8 cellular contexts compared by ENCODE assay signal in the genomic region with DNA sequence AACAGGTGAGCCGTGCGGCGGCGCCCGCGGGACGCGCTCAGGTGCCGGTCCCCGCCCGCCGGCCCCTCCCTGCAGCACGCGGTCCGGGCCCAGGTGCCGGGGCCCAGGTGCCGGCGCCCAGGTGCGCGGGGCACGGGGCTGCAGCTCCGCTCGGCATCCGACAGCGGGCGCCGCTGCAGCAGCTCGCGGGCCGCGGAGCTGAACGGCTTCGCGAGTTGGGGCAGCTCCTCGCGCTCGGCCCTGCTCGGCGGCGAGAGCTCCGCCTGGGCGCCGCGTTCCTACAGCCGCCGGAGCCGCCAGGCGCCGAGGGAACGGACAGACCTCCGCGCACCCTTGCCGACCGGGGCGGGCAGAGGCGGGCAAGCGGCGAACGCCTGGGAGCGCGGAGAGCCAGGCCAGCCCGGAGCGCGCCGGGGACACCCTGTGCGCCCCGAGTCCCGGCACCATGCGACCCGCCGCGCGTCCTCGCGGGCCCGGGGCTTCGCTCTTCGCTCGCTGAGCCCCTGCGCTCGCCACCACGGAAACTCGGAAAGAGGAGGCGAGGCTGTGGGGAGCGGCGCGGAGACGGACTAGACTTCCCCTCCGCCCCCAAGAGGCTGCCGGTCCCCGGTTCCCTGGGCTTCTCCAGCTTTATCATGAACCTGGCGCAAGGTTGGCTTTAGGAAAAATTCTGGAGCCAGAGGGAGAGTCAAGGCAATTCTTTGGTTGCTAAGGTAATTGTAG. TPM values are rescaled to one million over a fixed set of nuclear protein-coding genes. Genes with fewer than 3 reads are reported as not detected.
DNase-seq lines count a peak whose midpoint lies in the region; ATAC-seq, FAIRE-seq and TF ChIP-seq lines count a peak whose summit lies in the region.

A gene (plus strand): TSS at position 201 of the 723 bp plus-strand sequence.

- H4K20me1 ChIP-seq in GM12878 (ENCODE audit: control insufficient read depth, insufficient read depth) (no peaks in the 10 kb centered on the region), keratinocyte (ENCODE audit: control insufficient read depth, extremely low read depth, insufficient read depth, low read length) (no peaks in the 10 kb centered on the region)

- intact Hi-C loops in GM12878 (cut with micrococcal nuclease; ENCODE audit: unreplicated experiment) = loop anchor here (2.0 to 10.0 kb wide), 7 partner anchors 34 to 488 kb away; no protein-coding TSS in a partner anchor

- H2AFZ ChIP-seq in GM12878 (ENCODE audit: control insufficient read depth, low read depth, low read length) (peak within 1 kb of the TSS; percentile 47), keratinocyte (ENCODE audit: control insufficient read depth, low read length) (no peak within 1 kb of the TSS)

- H3K36me3 ChIP-seq in GM12878 (ENCODE audit: control insufficient read depth in 2 of 2, insufficient read depth in 2 of 2, low read length in 1 of 2) (no peaks in the 10 kb centered on the region), keratinocyte (ENCODE audit: control insufficient read depth in 2 of 2, extremely low read depth in 1 of 2, insufficient read depth in 2 of 2, low read length in 2 of 2) (no peaks in the 10 kb centered on the region)

- H3K9ac ChIP-seq in GM12878 (ENCODE audit: control insufficient read depth, insufficient read depth, low read length) (peak within 1 kb of the TSS; percentile 39), keratinocyte (ENCODE audit: control insufficient read depth, extremely low read depth, insufficient read depth, low read length) (no peak within 1 kb of the TSS)

- TF ChIP-seq EP300 in GM12878 (IDR thresholded peaks at IDR 0.05; ENCODE audit: borderline replicate concordance in 1 of 2, control insufficient read depth in 1 of 2, low read depth in 2 of 2, low read length in 2 of 2) = no peak

- H3K9me3 ChIP-seq in GM12878 (replicated peaks; ENCODE audit: control insufficient read depth, insufficient read depth, low read length) (no peaks in the 10 kb centered on the region; the same call in 1 of the 3 replicates), keratinocyte (ENCODE audit: control insufficient read depth, low read depth, low read length) (no peaks in the 10 kb centered on the region)

- RAD21 ChIA-PET in GM12878 (lab: Charles Lee; ENCODE audit: unreplicated experiment) = interaction anchor here (0.6 to 5.4 kb wide), 32 partner anchors 10 to 828 kb away, joined by 3 to 38 read pairs (median 6); no protein-coding TSS in a partner anchor

- POLR2A ChIA-PET in GM12878 (lab: Charles Lee) = interaction anchor here (0.6 to 1.6 kb wide), 10 partner anchors 20 to 186 kb away, joined by 3 to 4 read pairs (median 3); no protein-coding TSS in a partner anchor

- H3K27me3 ChIP-seq in GM12878 (replicated peaks in 1 of 2; ENCODE audit: control insufficient read depth in 2 of 2, insufficient read depth in 2 of 2, low read length in 1 of 2) = peaks cover 0 to 6% of the 10 kb centered on the region in 2 experiments; a peak in 1 of 4 replicates
- H3K27me3 ChIP-seq in keratinocyte (ENCODE audit: control insufficient read depth, extremely low read depth, insufficient read depth, low read length) = peaks cover 29% of the 10 kb centered on the region

- H3K27ac ChIP-seq in GM12878 (ENCODE audit: control insufficient read depth, insufficient read depth) (peak within 1 kb of the TSS; percentile 48), keratinocyte (ENCODE audit: control insufficient read depth, insufficient read depth, low read length) (no peak within 1 kb of the TSS)

- peak; percentile 61 for DNase-seq in activated CD8-positive, alpha-beta memory T cell treated with anti-CD3 and anti-CD28 coated beads for 24 hours
- DNase-seq in activated CD8-positive, alpha-beta memory T cell treated with anti-CD3 and anti-CD28 coated beads, Interleukin-2, amount 50 U/mL, for 4 hours = no peak
- DNase-seq in NCI-H345 (lab: John Stamatoyannopoulos, UW) = peak; percentile 75
- DNase-seq in GM12878 (ENCODE audit: low read depth, low spot score) = no peak
- DNase-seq in keratinocyte (ENCODE audit: low read depth, low spot score) = no peak
- DNase-seq in stimulated activated CD8-positive, alpha-beta memory T cell treated with anti-CD3 and anti-CD28 coated beads, Interleukin-4, amount 100 ng/mL, for 24 hours (ENCODE audit: low read depth) = peak; percentile 11
- DNase-seq in cerebellar nuclear complex (lab: John Stamatoyannopoulos, UW) = no peak
- no peak for DNase-seq in GOT3 (lab: John Stamatoyannopoulos, UW)

- TF ChIP-seq POLR2A in GM12878 (IDR thresholded peaks at IDR 0.05; ENCODE audit: low read depth, low read length) = peak; percentile 45; the same call in 1 of the 2 replicates

- SMC1A ChIA-PET in GM12878 (lab: Charles Lee; ENCODE audit: uncharacterized antibody, unreplicated experiment) = interaction anchor here (0.6 to 4.8 kb wide), 21 partner anchors 10 to 488 kb away, joined by 3 to 74 read pairs (median 4); no protein-coding TSS in a partner anchor

- 2% methylated on average over 62 of the region's 92 CpGs for WGBS in GM12878 (ENCODE audit: insufficient coverage, insufficient replicate concordance, low lambda C conversion rate, missing lambda C conversion rate)

- dilution Hi-C loops in keratinocyte (cut with MboI; ENCODE audit: extremely low pct_ligation_motif_present, low sequenced_read_pairs) = no loop called here

- peak; percentile 85 for ATAC-seq in GM12878

- TF ChIP-seq CTCF in GM12878 (IDR thresholded peaks at IDR 0.05 in 2 of 3, conservative IDR thresholded peaks at IDR 0.05 in 1 of 3; ENCODE audit: control insufficient read depth in 2 of 3, extremely low read depth in 1 of 3, insufficient read depth in 1 of 3, low read depth in 3 of 3, low read length in 3 of 3) = peak; percentile 40 to 60 (median 47); a peak in 5 of 6 replicates
- TF ChIP-seq CTCF in keratinocyte (optimal IDR thresholded peaks at IDR 0.05 in 1 of 3, IDR thresholded peaks at IDR 0.05 in 1 of 3, conservative IDR thresholded peaks at IDR 0.05 in 1 of 3; ENCODE audit: extremely low read depth in 1 of 3, insufficient read depth in 2 of 3, low read length in 3 of 3) = peak in 2 of 3 experiments; percentile 47 to 62

- no peaks in the 10 kb centered on the region for H3K9me1 ChIP-seq in keratinocyte (ENCODE audit: control insufficient read depth, extremely low read depth, insufficient read depth, low read length)

- H3K4me1 ChIP-seq in GM12878 (ENCODE audit: control insufficient read depth, insufficient read depth, low read length) (no peaks in the 10 kb centered on the region), keratinocyte (ENCODE audit: control insufficient read depth, extremely low read depth, insufficient read depth, low read length) (no peaks in the 10 kb centered on the region)

- H3K79me2 ChIP-seq in GM12878 (ENCODE audit: control insufficient read depth, insufficient read depth, low read length) (peaks cover 5% of the 10 kb centered on the region), keratinocyte (ENCODE audit: control insufficient read depth, insufficient read depth, low read length) (no peaks in the 10 kb centered on the region)

- CTCF ChIA-PET in GM12878 (lab: Yijun Ruan, JAX) = interaction anchor here (0.7 to 4.3 kb wide), 35 partner anchors 10 to 792 kb away, joined by 3 to 56 read pairs (median 5); no protein-coding TSS in a partner anchor

- FAIRE-seq in GM12878 (lab: Jason Lieb, UNC) (no peak), keratinocyte (lab: Jason Lieb, UNC) (no peak)

- H3K4me2 ChIP-seq in GM12878 (ENCODE audit: control insufficient read depth, insufficient read depth) = peak within 1 kb of the TSS; percentile 90
- H3K4me2 ChIP-seq in keratinocyte (ENCODE audit: control insufficient read depth, extremely low read depth, insufficient read depth, low read depth, low read length) = peak within 1 kb of the TSS; percentile 51

- in situ Hi-C loops in GM12878 (cut with MboI) = no loop called here

- peak; percentile 76 for TF ChIP-seq RAD21 in GM12878 (IDR thresholded peaks at IDR 0.05; ENCODE audit: insufficient read depth, low read depth, low read length)

- no TSS peak for BruUV-seq in GM12878 (replicated peaks; lab: Mats Ljungman, UMichigan)

- H3K4me3 ChIP-seq in GM12878 = peak within 1 kb of the TSS; percentile 58
- peak within 1 kb of the TSS; percentile 10 to 29 (median 20) for H3K4me3 ChIP-seq in keratinocyte (ENCODE audit: control insufficient read depth in 2 of 3, extremely low read depth in 1 of 3, insufficient read depth in 2 of 3, low read depth in 1 of 3, low read length in 3 of 3)

TF ChIP-seq in GM12878, 131 proteins besides CTCF, POLR2A, EP300 and RAD21 (continues in another document):
- TF ChIP-seq SP1 (IDR thresholded peaks at IDR 0.05; ENCODE audit: low read depth, low read length) = no peak
- TF ChIP-seq TBL1XR1 (IDR thresholded peaks at IDR 0.05; ENCODE audit: low read depth, low read length) = no peak
- TF ChIP-seq GATAD2B (conservative IDR thresholded peaks at IDR 0.05; ENCODE audit: low read depth) = peak; percentile 82
- no peak for TF ChIP-seq SREBF2 (IDR thresholded peaks at IDR 0.05; ENCODE audit: low read length)
- TF ChIP-seq LARP7 (IDR thresholded peaks at IDR 0.05) = peak; percentile 97
- TF ChIP-seq JUND (IDR thresholded peaks at IDR 0.05; ENCODE audit: low read depth, low read length) = no peak

RNA-seq across cellular contexts. Expression of the gene that starts here (rescaled TPM):
- 130 and 147 TPM in 2 replicates for total RNA-seq in GM12878 (2013; cell fraction: nucleolus; rRNA removed)
- total RNA-seq in GM12878 (2014; rRNA removed) (10.0 and 11.0 TPM in 2 replicates), GM12878 (2014; rRNA removed; fragmentation: Illumina TruSeq; extraction: Trizol) (16.8 and 18.1 TPM in 2 replicates), GM12878 (2021) (14.9 and 16.9 TPM in 2 replicates)
- 2.7 TPM for polyA plus RNA-seq in GM12878 (2011; ENCODE audit: low read depth)
- polyA plus RNA-seq in GM12878 (2011; rRNA removed) (8.8 and 13.8 TPM in 2 replicates), GM12878 (2014; fragmentation: Illumina TruSeq; extraction: Trizol) (16.4 and 23.7 TPM in 2 replicates), GM12878 (2014; fragmentation: Nextera tagmentation; extraction: Ambion mirVana) (1 to 10 TPM; 3.9 to 4.7 TPM), GM12878 (2014; rRNA removed) (10.3 and 13.6 TPM in 2 replicates), GM12878 (2016; fragmentation: Nextera tagmentation; extraction: Ambion mirVana) (10 to 100 TPM; 11.3 to 13.5 TPM), keratinocyte (not detected in 3 replicates)
- 3.9 and 4.2 TPM in 2 replicates for polyA plus RNA-seq in GM12878 (2011; cell fraction: cytosol; rRNA removed)
- 17.2 and 20.4 TPM in 2 replicates for polyA plus RNA-seq in GM12878 (2011; cell fraction: nucleus; rRNA removed)
- polyA plus RNA-seq in GM12878 (2012) = 3.4 and 4.9 TPM in 2 replicates
- 8.8 and 9.4 TPM in 2 replicates for polyA minus RNA-seq in GM12878 (2011; rRNA and poly(A)+ RNA removed)
- polyA minus RNA-seq in GM12878 (2011; cell fraction: cytosol; rRNA and poly(A)+ RNA removed) = 3.0 and 5.3 TPM in 2 replicates
- polyA minus RNA-seq in GM12878 (2011; cell fraction: nucleus; rRNA and poly(A)+ RNA removed) = 19.8 and 25.5 TPM in 2 replicates
- polyA plus RNA-seq in keratinocyte (2011; ENCODE audit: low read depth) = not detected
- not detected in 2 replicates for polyA plus RNA-seq in keratinocyte (2011; cell fraction: cytosol; rRNA removed)
- polyA plus RNA-seq in keratinocyte (2011; cell fraction: nucleus; rRNA removed) = not detected in 2 replicates
- not detected in 2 replicates for polyA plus RNA-seq in keratinocyte (2012; ENCODE audit: low replicate concordance)
- polyA minus RNA-seq in keratinocyte = not detected in 3 replicates
- polyA minus RNA-seq in keratinocyte (2011; cell fraction: cytosol; rRNA and poly(A)+ RNA removed) = not detected
- polyA minus RNA-seq in keratinocyte (2011; cell fraction: nucleus; rRNA and poly(A)+ RNA removed) = not detected in 2 replicates

Comparison
In these comparisons a context has a peak if more than half of its experiments do, and no peak if none do; other contexts are left out.
1. DNase-seq: peak in activated CD8-positive, alpha-beta memory T cell treated with anti-CD3 and anti-CD28 coated beads for 24 hours (single experiment), NCI-H345 (single experiment) and stimulated activated CD8-positive, alpha-beta memory T cell treated with anti-CD3 and anti-CD28 coated beads, Interleukin-4, amount 100 ng/mL, for 24 hours (single experiment); none in activated CD8-positive, alpha-beta memory T cell treated with anti-CD3 and anti-CD28 coated beads, Interleukin-2, amount 50 U/mL, for 4 hours (single experiment), GM12878 (single experiment), keratinocyte (single experiment), cerebellar nuclear complex (0 of 2) and GOT3 (single experiment).